8 cellular contexts compared by ENCODE assay signal in the genomic region with DNA sequence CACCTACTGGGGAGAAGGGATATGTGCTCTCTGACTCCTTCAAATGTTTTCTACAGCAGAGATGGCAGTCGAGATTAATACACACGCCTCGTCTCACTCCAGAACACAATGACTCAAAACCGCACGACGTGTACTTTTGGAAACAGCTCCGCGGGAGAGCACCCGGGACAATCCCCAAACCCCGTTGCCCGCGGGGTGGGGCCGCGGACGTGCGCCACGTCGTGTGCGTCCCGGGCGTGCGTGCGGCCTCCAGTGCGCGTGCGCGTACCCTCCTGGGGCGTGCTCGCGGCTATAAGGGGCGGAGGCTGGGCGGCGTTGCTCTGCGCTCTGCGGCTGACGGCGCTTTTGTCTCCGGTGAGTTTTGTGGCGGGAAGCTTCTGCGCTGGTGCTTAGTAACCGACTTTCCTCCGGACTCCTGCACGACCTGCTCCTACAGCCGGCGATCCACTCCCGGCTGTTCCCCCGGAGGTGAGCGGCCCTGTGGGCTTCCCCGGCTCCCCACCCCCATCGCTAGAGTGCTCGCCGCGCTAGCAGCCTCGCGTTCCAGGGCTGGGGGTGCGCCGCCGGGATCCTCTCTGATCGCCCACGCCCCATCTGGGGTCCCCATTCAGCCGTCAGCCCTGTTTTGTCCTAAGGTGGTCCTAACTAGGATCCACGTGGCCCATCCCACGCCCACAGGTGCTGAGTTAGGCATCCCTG. TPM values are rescaled to one million over a fixed set of nuclear protein-coding genes. Genes with fewer than 3 reads are reported as not detected.
DNase-seq lines count a peak whose midpoint lies in the region; ATAC-seq lines count a peak whose summit lies in the region.

A gene with protein sequence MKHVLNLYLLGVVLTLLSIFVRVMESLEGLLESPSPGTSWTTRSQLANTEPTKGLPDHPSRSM (plus strand): TSS at position 323 of the 699 bp plus-strand sequence. CDS start 1,391 bp downstream, outside the sequence.

- DNase-seq in C1 segment of cervical spinal cord (lab: John Stamatoyannopoulos, UW) (peak; percentile 52 to 91 (median 85)), NCI-H69 (lab: John Stamatoyannopoulos, UW) (peak; percentile 96), dedifferentiated amniotic fluid mesenchymal stem cell (ENCODE audit: extremely low spot score) (peak; percentile 91), left lobe of liver (ENCODE audit: low spot score) (peak; percentile 96)
- DNase-seq in activated CD4-positive, alpha-beta T cell treated with anti-CD3 and anti-CD28 coated beads, Interleukin-2, amount 50 U/mL, for 1 hour: peak; percentile 91
- DNase-seq in stimulated activated CD4-positive, alpha-beta T cell treated with anti-CD3 and anti-CD28 coated beads, Interleukin-2, amount 100 ng/mL, for 24 hours: peak; percentile 95 to 96

- ATAC-seq in GM19372 (IDR thresholded peaks at IDR 0.05; ENCODE audit: low read depth, unreplicated experiment) (peak; percentile 86), HG03521 (IDR thresholded peaks at IDR 0.05; ENCODE audit: unreplicated experiment) (peak; percentile 87), left lobe of liver (peak; percentile 88)

RNA-seq across cellular contexts. Expression of the gene that starts here (rescaled TPM):
- 3.8 TPM for total RNA-seq in left lobe of liver

Comparison
In these comparisons a context has a peak if more than half of its experiments do, and no peak if none do; other contexts are left out.
1. Peak in every context shown above with its lines: DNase-seq and ATAC-seq.